26 cellular contexts compared by ENCODE assay signal in the genomic region with DNA sequence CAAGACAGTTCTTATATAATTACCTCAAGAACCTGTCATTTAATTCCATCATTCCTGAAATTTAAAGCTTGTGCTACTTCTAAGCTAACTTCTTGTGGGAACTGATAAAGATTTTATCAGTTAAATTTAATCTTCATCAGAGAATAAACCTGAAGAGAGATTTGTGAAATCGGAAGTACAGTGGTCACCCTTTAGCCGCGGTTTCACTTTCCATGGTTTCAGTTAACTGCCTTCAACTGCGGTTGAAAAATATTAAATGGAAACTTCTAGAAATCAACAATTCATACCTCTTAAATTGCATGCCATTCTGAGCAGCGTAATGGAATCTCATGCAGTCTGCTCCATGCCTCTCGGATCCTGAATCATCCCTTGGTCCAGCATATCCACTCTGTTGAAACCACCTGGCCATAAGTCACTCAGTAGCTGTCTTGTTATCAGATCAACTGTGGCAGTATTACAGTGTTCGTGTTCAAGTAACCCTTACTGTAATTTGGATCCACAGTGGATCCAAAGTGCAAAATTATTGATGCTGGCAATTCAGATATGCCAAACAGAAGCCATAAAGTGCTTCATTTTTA.
DNase-seq lines count a peak whose midpoint lies in the region; ATAC-seq, FAIRE-seq and TF ChIP-seq lines count a peak whose summit lies in the region.
"Had no signal": no experiment of that assay in that cellular context is flagged by ENCODE, and none has a peak within 500 bp of the region (broad histone marks: within the 10 kb centered on the region; RNA-seq: fewer than 3 reads in every experiment).

No MANE protein-coding gene starts in this region.

- in situ Hi-C loops in GM13977 (cut with MboI; ENCODE audit: low pct_unique_long_range_greater_than_20kb, low sequenced_read_pairs, unreplicated experiment) = no loop called here

- TF ChIP-seq CTCF in GM13977 (IDR thresholded peaks at IDR 0.05; ENCODE audit: extremely low read depth, insufficient read depth, missing control alignments) (no peak), D721Med (IDR thresholded peaks at IDR 0.05; ENCODE audit: insufficient read depth, missing control alignments) (no peak)

- H3K27me3 Mint-ChIP-seq in memory B cell (no peaks in the 10 kb centered on the region), immature natural killer cell (ENCODE audit: low read depth in 3 of 3) (peaks cover 0 to 2% (median 0%) of the 10 kb centered on the region in 3 donors)
- H3K27me3 Mint-ChIP-seq: activated CD4-positive, alpha-beta T cell treated with anti-CD3 and anti-CD28 coated beads, Interleukin-2, amount 10 ng/mL, durations not matched to agents 7 days and 5 days; stimulated activated naive CD8-positive, alpha-beta T cell treated with anti-CD3 and anti-CD28 coated beads, Interleukin-15, Interleukin-2, amounts not matched to agents 100 ng/mL and 50 ng/mL, for 24 hours; T-helper 17 cell had no signal

- no peak for FAIRE-seq in D721Med (lab: Jason Lieb, UNC)

- H3K4me1 Mint-ChIP-seq in memory B cell (no peaks in the 10 kb centered on the region), immature natural killer cell (no peaks in the 10 kb centered on the region)
- H3K4me1 Mint-ChIP-seq: activated CD4-positive, alpha-beta T cell treated with anti-CD3 and anti-CD28 coated beads, Interleukin-2, amount 10 ng/mL, durations not matched to agents 7 days and 5 days; mesothelial cell of epicardium; T-helper 17 cell had no signal

- peak; percentile 72 for ATAC-seq in GM18502 (IDR thresholded peaks at IDR 0.05; ENCODE audit: poor library complexity, unreplicated experiment)
- peak; percentile 79 for ATAC-seq in HG02610 (IDR thresholded peaks at IDR 0.05; ENCODE audit: unreplicated experiment)
- ATAC-seq in HG03565 (IDR thresholded peaks at IDR 0.05; ENCODE audit: unreplicated experiment) = peak; percentile 53
- peak; percentile 26 for ATAC-seq in memory B cell (ENCODE audit: low read depth)
- ATAC-seq: CD8-positive, alpha-beta T cell; esophagus mucosa; gastroesophageal sphincter; left colon; Panc1; T-helper 17 cell had no signal

- H3K4me3 Mint-ChIP-seq in memory B cell = no peak overlapping the region
- no peak overlapping the region for H3K4me3 Mint-ChIP-seq in immature natural killer cell
- H3K4me3 Mint-ChIP-seq: activated CD4-positive, alpha-beta T cell treated with anti-CD3 and anti-CD28 coated beads, Interleukin-2, amount 10 ng/mL, durations not matched to agents 7 days and 5 days; CD8-positive, alpha-beta T cell; mesothelial cell of epicardium; nephron progenitor cell; stimulated activated naive CD8-positive, alpha-beta T cell treated with anti-CD3 and anti-CD28 coated beads, Interleukin-15, Interleukin-2, amounts not matched to agents 100 ng/mL and 50 ng/mL, for 24 hours; T-helper 17 cell had no signal

- H3K9me3 Mint-ChIP-seq in memory B cell (no peaks in the 10 kb centered on the region), immature natural killer cell (peaks cover 0 to 44% (median 6%) of the 10 kb centered on the region in 6 donors)
- H3K9me3 Mint-ChIP-seq: activated CD4-positive, alpha-beta T cell treated with anti-CD3 and anti-CD28 coated beads, Interleukin-2, amount 10 ng/mL, durations not matched to agents 7 days and 5 days; CD8-positive, alpha-beta T cell; mesothelial cell of epicardium; nephron progenitor cell; stimulated activated naive CD8-positive, alpha-beta T cell treated with anti-CD3 and anti-CD28 coated beads, Interleukin-15, Interleukin-2, amounts not matched to agents 100 ng/mL and 50 ng/mL, for 24 hours had no signal

- DNase-seq in memory B cell (ENCODE audit: low spot score in 2 of 2) (no peak), GM13977 (ENCODE audit: low spot score) (no peak), immature natural killer cell (no peak), COLO668 (lab: John Stamatoyannopoulos, UW; ENCODE audit: unreplicated experiment) (no peak), D721Med (ENCODE audit: insufficient read length, low spot score) (no peak)
- DNase-seq: activated CD4-positive, alpha-beta T cell treated with anti-CD3 and anti-CD28 coated beads, Interleukin-2, amount 10 ng/mL, durations not matched to agents 7 days and 5 days; CD8-positive, alpha-beta T cell; DND-41; effector CD4-positive, alpha-beta T cell; GM23248; left colon; NCI-H187; NCI-H2227 treated with DMSO at 0.1 percent for 48 hours; NCI-H82; nephron progenitor cell; stimulated activated CD4-positive, alpha-beta T cell treated with anti-CD3 and anti-CD28 coated beads, Interleukin-4, amount 100 ng/mL, for 1 hour; T-helper 17 cell; tibial artery had no signal

- no peak overlapping the region for H3K27ac Mint-ChIP-seq in memory B cell
- H3K27ac Mint-ChIP-seq in immature natural killer cell = no peak overlapping the region
- H3K27ac Mint-ChIP-seq: activated CD4-positive, alpha-beta T cell treated with anti-CD3 and anti-CD28 coated beads, Interleukin-2, amount 10 ng/mL, durations not matched to agents 7 days and 5 days; CD8-positive, alpha-beta T cell; mesothelial cell of epicardium; nephron progenitor cell; stimulated activated naive CD8-positive, alpha-beta T cell treated with anti-CD3 and anti-CD28 coated beads, Interleukin-15, Interleukin-2, amounts not matched to agents 100 ng/mL and 50 ng/mL, for 24 hours; T-helper 17 cell had no signal

- H3K36me3 Mint-ChIP-seq in memory B cell (no peaks in the 10 kb centered on the region), immature natural killer cell (no peaks in the 10 kb centered on the region)
- H3K36me3 Mint-ChIP-seq: CD8-positive, alpha-beta T cell; mesothelial cell of epicardium had no signal

Comparison
In these comparisons a context has a peak if more than half of its experiments do, and no peak if none do; other contexts are left out.
1. ATAC-seq: peak in every context shown above with its lines; median percentile 79 in HG02610; 72 in GM18502; 53 in HG03565; 26 in memory B cell.